Comparison of ENCODE assay signal across 22 cellular contexts in genomic region chr10:96365571-96365970, GRCh38. TPM values are rescaled to one million over a fixed set of nuclear protein-coding genes. Genes with fewer than 3 reads are reported as not detected.
"Had no signal": no experiment of that assay in that cellular context is flagged by ENCODE, and none has a peak within 500 bp of the region (broad histone marks: within the 10 kb centered on the region; RNA-seq: fewer than 3 reads in every experiment).

No MANE protein-coding gene starts in this region.

- H3K27me3 ChIP-seq: heart left ventricle, pancreas, testis, tibial nerve, upper lobe of right lung, vagina had no signal

- H3K27me3 Mint-ChIP-seq: dendritic cell treated with granulocyte-macrophage colony-stimulating factor and Interleukin-4, amounts not matched to agents 40 ng/mL and 50 ng/mL, for 4 days; memory B cell; natural killer cell treated with Interleukin-12 subunit alpha and Interleukin-12 subunit beta and Interleukin-15 and Interleukin-18, amount 100 ng/mL, for 72 hours had no signal

- H3K4me1 Mint-ChIP-seq: memory B cell had no signal

- ATAC-seq: heart left ventricle; left lobe of liver; natural killer cell treated with Interleukin-12 subunit alpha and Interleukin-12 subunit beta and Interleukin-15 and Interleukin-18, amount 100 ng/mL, for 72 hours; pancreas; upper lobe of right lung had no signal

- H3K27ac Mint-ChIP-seq: dendritic cell treated with granulocyte-macrophage colony-stimulating factor and Interleukin-4, amounts not matched to agents 40 ng/mL and 50 ng/mL, for 4 days; memory B cell; natural killer cell treated with Interleukin-12 subunit alpha and Interleukin-12 subunit beta and Interleukin-15 and Interleukin-18, amount 100 ng/mL, for 72 hours had no signal

- H3K4me3 Mint-ChIP-seq: dendritic cell treated with granulocyte-macrophage colony-stimulating factor and Interleukin-4, amounts not matched to agents 40 ng/mL and 50 ng/mL, for 4 days; memory B cell; natural killer cell treated with Interleukin-12 subunit alpha and Interleukin-12 subunit beta and Interleukin-15 and Interleukin-18, amount 100 ng/mL, for 72 hours had no signal

- H3K9me3 Mint-ChIP-seq: dendritic cell treated with granulocyte-macrophage colony-stimulating factor and Interleukin-4, amounts not matched to agents 40 ng/mL and 50 ng/mL, for 4 days; memory B cell; natural killer cell treated with Interleukin-12 subunit alpha and Interleukin-12 subunit beta and Interleukin-15 and Interleukin-18, amount 100 ng/mL, for 72 hours had no signal

- DNase-seq: effector CD4-positive, alpha-beta T cell; foreskin melanocyte; heart left ventricle; kidney glomerular epithelial cell; midbrain; occipital lobe; pancreas; retina; small intestine; stimulated activated CD4-positive, alpha-beta T cell treated with anti-CD3 and anti-CD28 coated beads, Interleukin-12 subunit alpha, Interleukin-12 subunit beta, amount 100 ng/mL, for 4 hours; stimulated activated naive CD4-positive, alpha-beta T cell; testis; upper lobe of right lung had no signal

- H3K4me3 ChIP-seq: heart left ventricle, pancreas, prostate gland, testis, tibial nerve, upper lobe of right lung, vagina had no signal

- H3K36me3 Mint-ChIP-seq: memory B cell; natural killer cell treated with Interleukin-12 subunit alpha and Interleukin-12 subunit beta and Interleukin-15 and Interleukin-18, amount 100 ng/mL, for 72 hours had no signal

- H3K27ac ChIP-seq: heart left ventricle, pancreas, prostate gland, testis, tibial nerve, upper lobe of right lung, vagina had no signal

RNA-seq across cellular contexts. Expression of gene OPALIN, which starts 6.8 kb away (rescaled TPM):
- total RNA-seq: glomerular endothelial cell; left lobe of liver; lower leg skin; natural killer cell treated with Interleukin-12 subunit alpha and Interleukin-12 subunit beta and Interleukin-15 and Interleukin-18, amount 100 ng/mL, for 72 hours; occipital lobe; pancreas; testis; tibial nerve; upper lobe of right lung; vagina had no signal
